In the genomic region with DNA sequence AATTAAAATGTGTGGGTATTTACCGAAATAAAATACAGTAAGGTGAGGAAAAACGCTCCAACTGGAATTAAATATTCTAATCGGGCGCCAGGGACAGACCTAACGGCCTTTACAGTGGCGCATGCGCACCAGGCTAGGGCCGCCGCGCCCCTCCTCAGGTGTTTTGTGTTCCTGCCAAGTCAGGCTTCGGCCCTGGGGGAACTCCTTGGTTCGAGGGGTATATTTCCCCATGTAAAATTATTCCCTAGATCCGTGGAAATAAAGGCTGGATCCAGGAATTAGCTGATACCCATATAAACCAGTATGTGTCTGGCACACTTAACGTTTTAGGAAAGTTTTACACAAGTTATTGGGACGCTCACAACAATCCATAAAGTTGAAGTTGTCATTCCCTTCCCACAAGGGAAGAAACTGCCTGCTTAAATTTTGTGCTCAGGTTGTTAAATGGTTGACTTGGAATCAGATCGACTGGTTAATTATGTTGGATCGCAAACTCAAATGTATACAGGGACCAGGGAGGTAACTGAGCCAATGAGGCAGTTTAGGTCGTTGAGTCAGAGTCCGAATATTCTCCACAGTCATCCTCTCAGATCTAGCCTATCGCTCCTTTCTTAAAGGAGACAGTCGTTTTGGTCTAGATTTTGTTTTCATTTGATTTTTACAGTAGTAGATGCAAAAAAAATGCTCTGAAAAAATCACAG, we compare ENCODE assay signal across 8 cellular contexts. TPM values are rescaled to one million over a fixed set of nuclear protein-coding genes. Genes with fewer than 3 reads are reported as not detected.
DNase-seq lines count a peak whose midpoint lies in the region; ATAC-seq and TF ChIP-seq lines count a peak whose summit lies in the region.

No MANE protein-coding gene starts in this region.

- peak overlapping the region; percentile 99 for H3K27ac ChIP-seq in SJSA1

- no peaks in the 10 kb centered on the region for H3K9me3 Mint-ChIP-seq in neural crest cell
- no peaks in the 10 kb centered on the region for H3K9me3 Mint-ChIP-seq in stimulated activated naive CD8-positive, alpha-beta T cell treated with anti-CD3 and anti-CD28 coated beads, Interleukin-15, Interleukin-2, amounts not matched to agents 100 ng/mL and 50 ng/mL, for 24 hours

- no peaks in the 10 kb centered on the region for H3K27me3 Mint-ChIP-seq in neural crest cell (ENCODE audit: low read depth)
- H3K27me3 Mint-ChIP-seq in stimulated activated naive CD8-positive, alpha-beta T cell treated with anti-CD3 and anti-CD28 coated beads, Interleukin-15, Interleukin-2, amounts not matched to agents 100 ng/mL and 50 ng/mL, for 24 hours = no peaks in the 10 kb centered on the region

- peak; percentile 64 for ATAC-seq in GM18907 (IDR thresholded peaks at IDR 0.05; ENCODE audit: unreplicated experiment)

- H3K27ac Mint-ChIP-seq in neural crest cell (ENCODE audit: unreplicated experiment) = peak overlapping the region; percentile 100
- peak overlapping the region; percentile 100 for H3K27ac Mint-ChIP-seq in stimulated activated naive CD8-positive, alpha-beta T cell treated with anti-CD3 and anti-CD28 coated beads, Interleukin-15, Interleukin-2, amounts not matched to agents 100 ng/mL and 50 ng/mL, for 24 hours

- H3K4me1 Mint-ChIP-seq in neural crest cell = peaks cover 26% of the 10 kb centered on the region
- peaks cover 37% of the 10 kb centered on the region for H3K4me1 Mint-ChIP-seq in stimulated activated naive CD8-positive, alpha-beta T cell treated with anti-CD3 and anti-CD28 coated beads, Interleukin-15, Interleukin-2, amounts not matched to agents 100 ng/mL and 50 ng/mL, for 24 hours (ENCODE audit: low read depth)

- H3K9me3 ChIP-seq in MG63 (0 out of 2 replicates have a peak, but pooled peaks cover 4% of the 10 kb centered on the region), SJSA1 (replicated peaks) (no peaks in the 10 kb centered on the region)

- TF ChIP-seq CTCF in foreskin fibroblast (IDR thresholded peaks at IDR 0.05; ENCODE audit: low read depth, low read length) (no peak), neural crest cell (conservative IDR thresholded peaks at IDR 0.05) (no peak)

- no peaks in the 10 kb centered on the region for H3K27me3 ChIP-seq in MG63
- no peaks in the 10 kb centered on the region for H3K27me3 ChIP-seq in SJSA1 (replicated peaks)

- H3K36me3 ChIP-seq in MG63 = peaks cover 19% of the 10 kb centered on the region
- peaks cover 33% of the 10 kb centered on the region for H3K36me3 ChIP-seq in SJSA1

- H3K4me1 ChIP-seq in SJSA1 (replicated peaks) = peaks cover 18% of the 10 kb centered on the region

- peaks cover 15% of the 10 kb centered on the region for H3K36me3 Mint-ChIP-seq in neural crest cell (ENCODE audit: low read depth)
- H3K36me3 Mint-ChIP-seq in stimulated activated naive CD8-positive, alpha-beta T cell treated with anti-CD3 and anti-CD28 coated beads, Interleukin-15, Interleukin-2, amounts not matched to agents 100 ng/mL and 50 ng/mL, for 24 hours (ENCODE audit: low read depth) = peaks cover 24% of the 10 kb centered on the region

- DNase-seq in A172 (ENCODE audit: low spot score) = peak; percentile 65
- peak; percentile 57 for DNase-seq in MG63
- peak in 1 of 2 experiments; percentile 68 for DNase-seq in SJSA1 (ENCODE audit: low read depth in 1 of 2, low spot score in 2 of 2)
- DNase-seq in activated gamma-delta T cell treated with anti-CD3 and anti-CD28 coated beads, Interleukin-2, amount 50 U/mL, for 16 hours (ENCODE audit: low read depth) = peak; percentile 61
- DNase-seq in foreskin fibroblast = peak; percentile 38 to 81
- peak; percentile 67 for DNase-seq in neural crest cell (ENCODE audit: low read depth, low spot score)

- H3K4me3 ChIP-seq in MG63 = peak overlapping the region; percentile 99
- peak overlapping the region; percentile 72 for H3K4me3 ChIP-seq in SJSA1
- peak overlapping the region; percentile 84 to 86 for H3K4me3 ChIP-seq in foreskin fibroblast (ENCODE audit: low read depth in 1 of 2, low read length in 2 of 2)

- H3K4me3 Mint-ChIP-seq in neural crest cell = peak overlapping the region; percentile 100
- peak overlapping the region; percentile 99 for H3K4me3 Mint-ChIP-seq in stimulated activated naive CD8-positive, alpha-beta T cell treated with anti-CD3 and anti-CD28 coated beads, Interleukin-15, Interleukin-2, amounts not matched to agents 100 ng/mL and 50 ng/mL, for 24 hours

RNA-seq across cellular contexts. Expression of a gene that starts 0.6 kb away (rescaled TPM):
- total RNA-seq in A172 (2014; rRNA removed; shearing (Covaris generic)) = 81.1 and 103 TPM in 2 replicates
- total RNA-seq in MG63 (2014; rRNA removed; shearing (Covaris generic); ENCODE audit: low replicate concordance) = 50.7 and 51.5 TPM in 2 replicates
- total RNA-seq in SJSA1 (2014; rRNA removed; shearing (Covaris generic)) = 54.9 and 62.4 TPM in 2 replicates
- 98.9 and 113 TPM in 2 replicates for total RNA-seq in neural crest cell

RNA-seq across cellular contexts. Expression of a gene that starts 46.0 kb away (rescaled TPM):
- total RNA-seq in A172 (2014; rRNA removed; shearing (Covaris generic)) = 411 and 467 TPM in 2 replicates
- 397 and 586 TPM in 2 replicates for total RNA-seq in MG63 (2014; rRNA removed; shearing (Covaris generic); ENCODE audit: low replicate concordance)
- total RNA-seq in SJSA1 (2014; rRNA removed; shearing (Covaris generic)) = 350 and 558 TPM in 2 replicates
- 131 and 146 TPM in 2 replicates for total RNA-seq in neural crest cell
